ENCODE assay signal across 24 cellular contexts in genomic region chr9:109179801-109180523, GRCh38. TPM values are rescaled to one million over a fixed set of nuclear protein-coding genes. Genes with fewer than 3 reads are reported as not detected.
DNase-seq lines count a peak whose midpoint lies in the region; FAIRE-seq lines count a peak whose summit lies in the region.
"Had no signal": no experiment of that assay in that cellular context is flagged by ENCODE, and none has a peak within 500 bp of the region (broad histone marks: within the 10 kb centered on the region; RNA-seq: fewer than 3 reads in every experiment).

No MANE protein-coding gene starts in this region.

- CTCF ChIA-PET in activated CD4-positive, alpha-beta T cell treated with anti-CD3 and anti-CD28 coated beads, Interleukin-2, amount 10 ng/mL, durations not matched to agents 7 days and 5 days (lab: Charles Lee) = interaction anchor here (1.0 kb wide), 1 partner anchor 10 kb away, joined by 3 read pairs; no protein-coding TSS in a partner anchor

- FAIRE-seq in frontal cortex (lab: Jason Lieb, UNC) = no peak
- FAIRE-seq: GM12891, GM19239, keratinocyte, RCC 7860 had no signal

- peaks cover 27% of the 10 kb centered on the region for H3K4me1 Mint-ChIP-seq in activated CD4-positive, alpha-beta T cell treated with anti-CD3 and anti-CD28 coated beads, Interleukin-2, amount 10 ng/mL, durations not matched to agents 7 days and 5 days
- H3K4me1 Mint-ChIP-seq: B cell had no signal

- H3K4me3 ChIP-seq in MG63 = no peak overlapping the region
- H3K4me3 ChIP-seq: lung, upper lobe of left lung had no signal

- H3K36me3 ChIP-seq in MG63 = no peaks in the 10 kb centered on the region
- H3K36me3 ChIP-seq: neutrophil, upper lobe of left lung had no signal

- H3K9me3 ChIP-seq in MG63 = no peaks in the 10 kb centered on the region
- H3K9me3 ChIP-seq: neutrophil, upper lobe of left lung had no signal

- H3K27me3 Mint-ChIP-seq in activated CD4-positive, alpha-beta T cell treated with anti-CD3 and anti-CD28 coated beads, Interleukin-2, amount 10 ng/mL, durations not matched to agents 7 days and 5 days = peaks cover 11% of the 10 kb centered on the region

- peaks cover 2% of the 10 kb centered on the region for H3K9me3 Mint-ChIP-seq in activated CD4-positive, alpha-beta T cell treated with anti-CD3 and anti-CD28 coated beads, Interleukin-2, amount 10 ng/mL, durations not matched to agents 7 days and 5 days

- H3K36me3 Mint-ChIP-seq in activated CD4-positive, alpha-beta T cell treated with anti-CD3 and anti-CD28 coated beads, Interleukin-2, amount 10 ng/mL, durations not matched to agents 7 days and 5 days (ENCODE audit: low read depth) = no peaks in the 10 kb centered on the region

- POLR2A ChIA-PET in activated CD4-positive, alpha-beta T cell treated with anti-CD3 and anti-CD28 coated beads, Interleukin-2, amount 10 ng/mL, durations not matched to agents 7 days and 5 days (lab: Charles Lee) = no interaction called here

- H3K27ac Mint-ChIP-seq in activated CD4-positive, alpha-beta T cell treated with anti-CD3 and anti-CD28 coated beads, Interleukin-2, amount 10 ng/mL, durations not matched to agents 7 days and 5 days = peak overlapping the region; percentile 79
- H3K27ac Mint-ChIP-seq: B cell had no signal

- no peaks in the 10 kb centered on the region for H3K27me3 ChIP-seq in MG63
- H3K27me3 ChIP-seq: upper lobe of left lung had no signal

- no peak overlapping the region for H3K4me3 Mint-ChIP-seq in activated CD4-positive, alpha-beta T cell treated with anti-CD3 and anti-CD28 coated beads, Interleukin-2, amount 10 ng/mL, durations not matched to agents 7 days and 5 days
- H3K4me3 Mint-ChIP-seq: B cell had no signal

- no peak for DNase-seq in activated CD4-positive, alpha-beta T cell treated with anti-CD3 and anti-CD28 coated beads, Interleukin-2, amount 10 ng/mL, durations not matched to agents 7 days and 5 days
- DNase-seq in activated CD4-positive, alpha-beta T cell treated with anti-CD3 and anti-CD28 coated beads for 48 hours = no peak
- DNase-seq in MG63 (peak; percentile 89), frontal cortex (ENCODE audit: low spot score in 2 of 2) (peak; percentile 21 to 34), occipital lobe (lab: John Stamatoyannopoulos, UW) (peak; percentile 18), NCI-H187 (lab: John Stamatoyannopoulos, UW) (no peak), DMS 273 treated with DMSO at 0.1 percent for 48 hours (lab: John Stamatoyannopoulos, UW) (no peak), NCI-H226 (no peak)
- DNase-seq: activated CD4-positive, alpha-beta T cell treated with anti-CD3 and anti-CD28 coated beads, Interleukin-2, amount 50 U/mL, for 1 hour; activated CD8-positive, alpha-beta memory T cell treated with anti-CD3 and anti-CD28 coated beads, Interleukin-2, amount 50 U/mL, for 4 hours; DMS79; NCI-H1105 treated with DMSO at 0.1 percent for 48 hours; stimulated activated CD4-positive, alpha-beta T cell treated with anti-CD3 and anti-CD28 coated beads, Interleukin-15, amount 100 ng/mL, for 24 hours; upper lobe of left lung had no signal

RNA-seq across cellular contexts. Expression of gene FRRS1L, which starts 12.9 kb away (rescaled TPM):
- not detected for total RNA-seq in activated CD4-positive, alpha-beta T cell treated with anti-CD3 and anti-CD28 coated beads, Interleukin-2, amount 10 ng/mL, durations not matched to agents 7 days and 5 days
- total RNA-seq in MG63 (2014; rRNA removed; shearing (Covaris generic); ENCODE audit: low replicate concordance) = not detected in 2 replicates
- total RNA-seq in frontal cortex (66.9 TPM), occipital lobe (82.2 TPM)
- total RNA-seq: A172; B cell; NCI-H460; T-helper 2 cell treated with Interferon-gamma antibody and Interleukin-4, amounts not matched to agents 100 ng/mL and 5 ng/mL, for 36 hours had no signal

Comparison
In these comparisons a context has a peak if more than half of its experiments do, and no peak if none do; other contexts are left out.
1. DNase-seq: peak in MG63 (single experiment), frontal cortex (2 of 2) and occipital lobe (single experiment); none in activated CD4-positive, alpha-beta T cell treated with anti-CD3 and anti-CD28 coated beads, Interleukin-2, amount 10 ng/mL, durations not matched to agents 7 days and 5 days (single experiment), activated CD4-positive, alpha-beta T cell treated with anti-CD3 and anti-CD28 coated beads for 48 hours (single experiment), NCI-H187 (0 of 2), DMS 273 treated with DMSO at 0.1 percent for 48 hours (single experiment) and NCI-H226 (single experiment).
2. RNA of gene FRRS1L, which starts 12.9 kb away (total RNA-seq): 82.2 TPM in occipital lobe (single experiment) and 66.9 TPM in frontal cortex (single experiment); not detected in activated CD4-positive, alpha-beta T cell treated with anti-CD3 and anti-CD28 coated beads, Interleukin-2, amount 10 ng/mL, durations not matched to agents 7 days and 5 days and not detected in MG63; every median in the first group is over 10 times any median in the second.